In genomic region chr2:220504890-220505564, GRCh38 we compare ENCODE assay signal across 1 cellular context.
TF ChIP-seq lines count a peak whose summit lies in the region.

No MANE protein-coding gene starts in this region.

TF ChIP-seq in WTC11, 78 proteins besides CTCF, POLR2A, EP300 and RAD21 (continued from another document):
- TF ChIP-seq ZNF532 (CRISPR knock-in tag; IDR thresholded peaks at IDR 0.05; ENCODE audit: borderline replicate concordance) (peak; percentile 55; the same call in 1 of the 2 replicates), ZNF121 (CRISPR knock-in tag; IDR thresholded peaks at IDR 0.05) (peak; percentile 89), CBFB (CRISPR knock-in tag; IDR thresholded peaks at IDR 0.05; ENCODE audit: low read depth) (no peak), MXD4 (CRISPR knock-in tag; IDR thresholded peaks at IDR 0.05; ENCODE audit: borderline replicate concordance) (no peak), GTF2I (CRISPR knock-in tag; conservative IDR thresholded peaks at IDR 0.05) (no peak), ZNF396 (CRISPR knock-in tag; IDR thresholded peaks at IDR 0.05; ENCODE audit: borderline replicate concordance) (0 out of 2 replicates have a peak, but pooled peaks have one; percentile 22), FOXJ3 (CRISPR knock-in tag; IDR thresholded peaks at IDR 0.05; ENCODE audit: borderline replicate concordance) (no peak), TEAD1 (CRISPR knock-in tag; IDR thresholded peaks at IDR 0.05) (peak; percentile 12; the same call in 1 of the 2 replicates)
